ENCODE assay signal across 2 cellular contexts in the genomic region with DNA sequence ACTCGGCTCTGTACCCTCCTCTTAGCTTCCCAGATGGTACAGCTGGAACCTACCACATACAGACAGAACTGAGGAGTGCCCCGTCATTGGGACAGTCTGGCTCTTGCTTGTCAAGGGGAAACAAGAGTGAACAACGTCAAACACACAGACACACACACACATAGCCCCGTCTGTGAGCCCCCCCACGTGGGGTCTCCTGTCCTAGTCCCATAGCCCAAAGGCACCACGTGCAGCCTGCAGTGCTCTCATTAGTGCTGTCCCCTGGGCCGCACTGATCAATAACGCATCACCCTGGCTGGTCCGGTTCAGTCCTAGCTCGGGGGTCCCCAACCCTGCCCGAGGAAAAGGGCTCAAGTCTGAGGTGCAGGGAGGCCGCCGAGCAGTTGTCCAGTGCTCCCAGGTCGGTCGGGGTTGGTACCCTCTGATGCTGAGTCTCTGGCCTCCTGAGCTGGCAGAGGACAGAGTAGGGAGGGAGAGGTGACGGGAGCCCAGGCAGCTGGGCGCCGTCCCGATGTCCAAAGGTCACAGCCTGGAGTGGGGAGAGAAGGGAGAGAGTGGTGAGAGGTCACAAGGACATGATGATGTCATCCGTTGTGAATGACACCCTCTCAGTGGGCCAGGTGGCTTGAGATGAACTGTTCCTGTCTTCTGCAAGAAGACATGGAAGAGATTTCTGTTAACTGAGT.
TF ChIP-seq lines count a peak whose summit lies in the region.

No MANE protein-coding gene starts in this region.

TF ChIP-seq in HEK293, 187 proteins besides CTCF, POLR2A, EP300 and RAD21:
- TF ChIP-seq GLIS2 (tag by site-specific recombination; IDR thresholded peaks at IDR 0.05) (no peak), ATF2 (tag by site-specific recombination; IDR thresholded peaks at IDR 0.05; ENCODE audit: low read depth) (peak; percentile 36; the same call in 1 of the 2 replicates)

TF ChIP-seq in H1, 55 proteins besides CTCF, POLR2A, EP300 and RAD21:
- TF ChIP-seq TAF7 (optimal IDR thresholded peaks at IDR 0.05; ENCODE audit: borderline replicate concordance, low read depth, low read length) (no peak), HDAC2 (IDR thresholded peaks at IDR 0.05; ENCODE audit: borderline replicate concordance in 1 of 2, low read depth in 2 of 2, low read length in 2 of 2) (no peak), SP2 (IDR thresholded peaks at IDR 0.05; ENCODE audit: low read length) (no peak), TBP (IDR thresholded peaks at IDR 0.05; ENCODE audit: low read depth, low read length) (no peak), BRCA1 (IDR thresholded peaks at IDR 0.05; ENCODE audit: low read depth, low read length) (no peak), YY1 (IDR thresholded peaks at IDR 0.05; ENCODE audit: low read depth, low read length) (no peak), CHD1 (IDR thresholded peaks at IDR 0.05; ENCODE audit: low read depth, low read length) (no peak)
- TF ChIP-seq, protein P1, sequence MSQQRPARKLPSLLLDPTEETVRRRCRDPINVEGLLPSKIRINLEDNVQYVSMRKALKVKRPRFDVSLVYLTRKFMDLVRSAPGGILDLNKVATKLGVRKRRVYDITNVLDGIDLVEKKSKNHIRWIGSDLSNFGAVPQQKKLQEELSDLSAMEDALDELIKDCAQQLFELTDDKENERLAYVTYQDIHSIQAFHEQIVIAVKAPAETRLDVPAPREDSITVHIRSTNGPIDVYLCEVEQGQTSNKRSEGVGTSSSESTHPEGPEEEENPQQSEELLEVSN (IDR thresholded peaks at IDR 0.05) = no peak
